ENCODE assay signal across 8 cellular contexts in genomic region chr17:81514735-81515529, GRCh38. TPM values are rescaled to one million over a fixed set of nuclear protein-coding genes. Genes with fewer than 3 reads are reported as not detected.
DNase-seq lines count a peak whose midpoint lies in the region; ATAC-seq, FAIRE-seq and TF ChIP-seq lines count a peak whose summit lies in the region.

No MANE protein-coding gene starts in this region.

- CTCF ChIA-PET in Panc1 (lab: Charles Lee), result no interaction called here

- TF ChIP-seq CTCF in Panc1 (IDR thresholded peaks at IDR 0.05) (no peak), fibroblast of pulmonary artery (IDR thresholded peaks at IDR 0.05; ENCODE audit: low read length, missing control alignments) (no peak)

- H3K27ac ChIP-seq in Panc1 (ENCODE audit: low read length) (peak overlapping the region; percentile 93), temporal lobe (ENCODE audit: low read depth, low read length) (peak overlapping the region; percentile 61)

- peak; percentile 12 for ATAC-seq in HG03460 (IDR thresholded peaks at IDR 0.05; ENCODE audit: unreplicated experiment)
- ATAC-seq in Panc1, result peak; percentile 35
- peak; percentile 3 to 19 for ATAC-seq in naive thymus-derived CD8-positive, alpha-beta T cell
- ATAC-seq in HG03159 (IDR thresholded peaks at IDR 0.05; ENCODE audit: unreplicated experiment), result no peak

- intact Hi-C loops in Panc1 (cut with micrococcal nuclease; ENCODE audit: unreplicated experiment), result loop anchor here (5.0 kb wide), 1 partner anchor 123 kb away; no protein-coding TSS in a partner anchor

- H3K9me3 ChIP-seq in Panc1 (ENCODE audit: control insufficient read depth, insufficient read depth, low read depth, low read length), result no peaks in the 10 kb centered on the region

- TSS peak; percentile 90 for BruUV-seq in Panc1 (replicated peaks; lab: Mats Ljungman, UMichigan)

- in situ Hi-C loops in Panc1 (cut with HindIII; ENCODE audit: low pct_unique_long_range_greater_than_20kb, low sequenced_read_pairs), result no loop called here

- TF ChIP-seq POLR2A in GM12891 (IDR thresholded peaks at IDR 0.05; ENCODE audit: low read depth, low read length), result peak; percentile 54

- H3K9me3 Mint-ChIP-seq in naive thymus-derived CD8-positive, alpha-beta T cell, result peaks cover 0 to 2% (median 0%) of the 10 kb centered on the region in 9 donors

- peak; percentile 74 for FAIRE-seq in GM12891 (lab: Jason Lieb, UNC)

- H3K36me3 Mint-ChIP-seq in naive thymus-derived CD8-positive, alpha-beta T cell, result peaks cover 19 to 24% (median 23%) of the 10 kb centered on the region in 3 donors

- peaks cover 32% of the 10 kb centered on the region for H3K4me1 ChIP-seq in Panc1 (ENCODE audit: control insufficient read depth, insufficient read depth, low read length)

- peaks cover 21% of the 10 kb centered on the region for H3K36me3 ChIP-seq in Panc1 (ENCODE audit: control insufficient read depth, insufficient read depth, low read length)

- peak overlapping the region; percentile 68 to 82 for H3K4me3 ChIP-seq in Panc1 (ENCODE audit: low read depth in 2 of 2, low read length in 2 of 2)
- H3K4me3 ChIP-seq in fibroblast of pulmonary artery (replicated peaks; ENCODE audit: low read depth, low read length), result peak overlapping the region; percentile 76

- peak overlapping the region in 9 of 10 donors; percentile 78 to 94 (median 91) for H3K27ac Mint-ChIP-seq in naive thymus-derived CD8-positive, alpha-beta T cell

- POLR2A ChIA-PET in Panc1 (lab: Charles Lee), result interaction anchor here (0.7 kb wide), 2 partner anchors 15 to 370 kb away, joined by 3 read pairs; no protein-coding TSS in a partner anchor
- POLR2A ChIA-PET in naive thymus-derived CD8-positive, alpha-beta T cell (lab: Charles Lee), result interaction anchor here (1.2 to 10.9 kb wide), 5 partner anchors 14 to 168 kb away, joined by 3 to 176 read pairs (median 6); partner anchors contain the start of genes ARL16 and FAAP100

- H3K27me3 Mint-ChIP-seq in naive thymus-derived CD8-positive, alpha-beta T cell, result no peaks in the 10 kb centered on the region

- H3K4me1 Mint-ChIP-seq in naive thymus-derived CD8-positive, alpha-beta T cell, result peaks cover 20 to 54% (median 42%) of the 10 kb centered on the region in 4 donors

- H3K4me3 Mint-ChIP-seq in naive thymus-derived CD8-positive, alpha-beta T cell, result peak overlapping the region; percentile 83 to 98 (median 90)

- H3K27me3 ChIP-seq in Panc1 (ENCODE audit: control insufficient read depth, insufficient read depth, low read length), result no peaks in the 10 kb centered on the region

- DNase-seq in GM12891 (ENCODE audit: insufficient read length, low spot score), result no peak
- no peak for DNase-seq in Panc1 (ENCODE audit: low read depth, low spot score)
- peak; percentile 57 for DNase-seq in activated T-helper 9 cell treated with anti-CD3 and anti-CD28 coated beads, Interleukin-2, amount 50 U/mL, for 16 hours (ENCODE audit: low read depth)
- peak; percentile 83 for DNase-seq in fibroblast of pulmonary artery (ENCODE audit: low read depth)
- peak in 9 of 10 donors; percentile 20 to 83 (median 54) for DNase-seq in naive thymus-derived CD8-positive, alpha-beta T cell

TF ChIP-seq in GM12891, 5 proteins besides CTCF, POLR2A, EP300 and RAD21:
- TF ChIP-seq TAF1 (IDR thresholded peaks at IDR 0.05; ENCODE audit: low read depth, low read length) (peak; percentile 35; the same call in 1 of the 2 replicates), SPI1 (IDR thresholded peaks at IDR 0.05; ENCODE audit: low read depth, low read length) (peak; percentile 47; the same call in 1 of the 2 replicates), PAX5 (IDR thresholded peaks at IDR 0.05; ENCODE audit: insufficient read depth, low read length, severe bottlenecking) (no peak), POLR2AphosphoS5 (IDR thresholded peaks at IDR 0.05; ENCODE audit: low read depth, low read length) (peak; percentile 71; the same call in 1 of the 2 replicates), POU2F2 (IDR thresholded peaks at IDR 0.05; ENCODE audit: low read depth, low read length) (no peak; the same call in 1 of the 2 replicates)

RNA-seq across cellular contexts. Expression of gene ACTG1, which starts 2.3 kb away (rescaled TPM):
- polyA plus RNA-seq in GM12891 (2012; ENCODE audit: low read depth, missing spikeins), result 3,652 TPM
- total RNA-seq in Panc1 (2021; ENCODE audit: unreplicated experiment) (4,502 TPM), temporal lobe (2,532 TPM)
- 6,760 TPM for polyA plus RNA-seq in Panc1 (2012; ENCODE audit: insufficient read length)
- 1,000 to 10,000 TPM; 1,189 to 1,230 TPM for total RNA-seq in naive thymus-derived CD8-positive, alpha-beta T cell
- polyA plus RNA-seq in naive thymus-derived CD8-positive, alpha-beta T cell, result 1,000 to 10,000 TPM; 1,334 to 1,669 (median 1,595) TPM

RNA-seq across cellular contexts. Expression of gene FSCN2, which starts 13.2 kb away (rescaled TPM):
- polyA plus RNA-seq in GM12891 (2012; ENCODE audit: low read depth, missing spikeins), result 1.5 TPM
- total RNA-seq in Panc1 (2021; ENCODE audit: unreplicated experiment) (1.2 TPM), temporal lobe (3.4 TPM)
- polyA plus RNA-seq in Panc1 (2012; ENCODE audit: insufficient read length), result 9.6 TPM
- total RNA-seq in naive thymus-derived CD8-positive, alpha-beta T cell, result 1 to 10 TPM in 1 of 2 experiments, under 1 TPM in 1; 0.96 to 2.0 TPM
- not detected for polyA plus RNA-seq in naive thymus-derived CD8-positive, alpha-beta T cell

RNA-seq across cellular contexts. Expression of gene FAAP100, which starts 37.2 kb away (rescaled TPM):
- 12.7 TPM for polyA plus RNA-seq in GM12891 (2012; ENCODE audit: low read depth, missing spikeins)
- 265 TPM for total RNA-seq in Panc1 (2021; ENCODE audit: unreplicated experiment)
- polyA plus RNA-seq in Panc1 (2012; ENCODE audit: insufficient read length), result 232 TPM
- 10 to 100 TPM; 52.5 to 55.9 TPM for total RNA-seq in naive thymus-derived CD8-positive, alpha-beta T cell
- 10 to 100 TPM in 2 of 3 donors, 1 to 10 TPM in 1; 9.1 to 17.4 (median 11.7) TPM for polyA plus RNA-seq in naive thymus-derived CD8-positive, alpha-beta T cell
- 25.1 TPM for total RNA-seq in temporal lobe

Comparison
In these comparisons a context has a peak if more than half of its experiments do, and no peak if none do; other contexts are left out.
1. DNase-seq: peak in activated T-helper 9 cell treated with anti-CD3 and anti-CD28 coated beads, Interleukin-2, amount 50 U/mL, for 16 hours (single experiment), fibroblast of pulmonary artery (single experiment) and naive thymus-derived CD8-positive, alpha-beta T cell (9 of 10); none in GM12891 (single experiment) and Panc1 (single experiment).